Comparison of ENCODE assay signal across 1 cellular context in the genomic region with DNA sequence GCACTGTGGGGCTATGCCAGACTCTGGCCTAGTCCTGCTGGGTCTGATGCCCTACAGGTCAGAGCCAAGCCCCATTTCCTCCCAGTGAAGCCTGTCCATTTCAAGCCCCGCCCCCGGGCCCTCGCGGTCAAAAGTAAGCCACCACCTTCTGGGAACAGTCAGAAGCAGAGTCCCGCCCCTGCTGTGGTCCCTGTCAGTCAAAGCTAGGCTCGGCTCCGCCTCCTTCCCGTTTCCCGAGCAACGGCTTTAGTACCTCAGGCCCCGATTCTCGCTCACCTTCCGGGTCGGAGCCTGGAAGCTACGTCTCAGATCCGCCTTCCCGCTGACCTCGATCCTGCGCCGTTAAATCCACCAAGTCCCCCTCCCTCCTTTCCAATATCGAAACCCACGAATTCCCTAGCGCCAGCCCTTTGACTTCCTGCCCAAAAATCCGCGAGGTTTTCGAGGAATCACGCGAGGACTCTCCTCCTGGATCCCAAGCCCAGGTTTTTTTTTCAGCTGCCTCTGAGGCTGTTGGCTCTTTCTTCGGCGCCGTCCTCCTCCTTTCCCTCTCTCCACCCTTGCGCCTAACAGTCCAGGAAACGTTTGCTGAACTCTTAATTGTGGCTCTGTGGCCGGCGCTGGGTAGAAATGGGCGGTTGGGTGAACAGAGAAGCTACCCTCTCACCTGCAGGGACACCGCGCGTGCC.
A peak's percentile ranks its signal among the peaks of the same experiment; 100 is the strongest.
TF ChIP-seq lines count a peak whose summit lies in the region.

No MANE protein-coding gene starts in this region.

TF ChIP-seq in IMR-90, 13 proteins besides CTCF, POLR2A, EP300 and RAD21:
- TF ChIP-seq RFX5 (IDR thresholded peaks at IDR 0.05; ENCODE audit: low read depth, low read length): no peak
- no peak for TF ChIP-seq RCOR1 (IDR thresholded peaks at IDR 0.05; ENCODE audit: insufficient replicate concordance, low read length)
- TF ChIP-seq ELK1 (IDR thresholded peaks at IDR 0.05; ENCODE audit: borderline replicate concordance, low read depth, low read length): no peak
- no peak for TF ChIP-seq NFE2L2 (IDR thresholded peaks at IDR 0.05; ENCODE audit: low read depth, low read length)
- TF ChIP-seq, protein P1, sequence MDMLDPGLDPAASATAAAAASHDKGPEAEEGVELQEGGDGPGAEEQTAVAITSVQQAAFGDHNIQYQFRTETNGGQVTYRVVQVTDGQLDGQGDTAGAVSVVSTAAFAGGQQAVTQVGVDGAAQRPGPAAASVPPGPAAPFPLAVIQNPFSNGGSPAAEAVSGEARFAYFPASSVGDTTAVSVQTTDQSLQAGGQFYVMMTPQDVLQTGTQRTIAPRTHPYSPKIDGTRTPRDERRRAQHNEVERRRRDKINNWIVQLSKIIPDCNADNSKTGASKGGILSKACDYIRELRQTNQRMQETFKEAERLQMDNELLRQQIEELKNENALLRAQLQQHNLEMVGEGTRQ (IDR thresholded peaks at IDR 0.05; ENCODE audit: low read depth, low read length): no peak
- peak; percentile 54; the same call in 1 of the 2 replicates for TF ChIP-seq MAZ (IDR thresholded peaks at IDR 0.05; ENCODE audit: borderline replicate concordance, low read depth, low read length)
